Comparison of ENCODE assay signal across 17 cellular contexts in genomic region chr11:9176136-9176535, GRCh38.
DNase-seq lines count a peak whose midpoint lies in the region; ATAC-seq and TF ChIP-seq lines count a peak whose summit lies in the region.
"Had no signal": no experiment of that assay in that cellular context is flagged by ENCODE, and none has a peak within 500 bp of the region (broad histone marks: within the 10 kb centered on the region; RNA-seq: fewer than 3 reads in every experiment).

No MANE protein-coding gene starts in this region.

- no peak for TF ChIP-seq RAD21 in SK-N-SH (IDR thresholded peaks at IDR 0.05; ENCODE audit: low read length)

- in situ Hi-C loops in G401 (cut with HindIII; ENCODE audit: low sequenced_read_pairs), result no loop called here

- no peak overlapping the region for H3K4me3 Mint-ChIP-seq in activated CD8-positive, alpha-beta T cell treated with anti-CD3 and anti-CD28 coated beads, Interleukin-2, amount 10 ng/mL, durations not matched to agents 7 days and 5 days
- no peak overlapping the region for H3K4me3 Mint-ChIP-seq in activated CD8-positive, alpha-beta T cell treated with anti-CD3 and anti-CD28 coated beads for 36 hours
- no peak overlapping the region for H3K4me3 Mint-ChIP-seq in neural progenitor cell

- peaks cover 74% of the 10 kb centered on the region for H3K36me3 Mint-ChIP-seq in activated CD8-positive, alpha-beta T cell treated with anti-CD3 and anti-CD28 coated beads, Interleukin-2, amount 10 ng/mL, durations not matched to agents 7 days and 5 days (ENCODE audit: low read depth)
- peaks cover 61% of the 10 kb centered on the region for H3K36me3 Mint-ChIP-seq in activated CD8-positive, alpha-beta T cell treated with anti-CD3 and anti-CD28 coated beads for 36 hours (ENCODE audit: low read depth)
- peaks cover 54% of the 10 kb centered on the region for H3K36me3 Mint-ChIP-seq in neural progenitor cell

- peaks cover 8% of the 10 kb centered on the region for H3K4me1 Mint-ChIP-seq in activated CD8-positive, alpha-beta T cell treated with anti-CD3 and anti-CD28 coated beads, Interleukin-2, amount 10 ng/mL, durations not matched to agents 7 days and 5 days (ENCODE audit: low read depth)
- H3K4me1 Mint-ChIP-seq in activated CD8-positive, alpha-beta T cell treated with anti-CD3 and anti-CD28 coated beads for 36 hours (ENCODE audit: low read depth), result peaks cover 11% of the 10 kb centered on the region
- H3K4me1 Mint-ChIP-seq in neural progenitor cell, result peaks cover 11% of the 10 kb centered on the region

- peaks cover 0 to 14% of the 10 kb centered on the region in 2 experiments; a peak in 2 of 4 replicates for H3K4me1 ChIP-seq in SK-N-SH (ENCODE audit: control insufficient read depth in 1 of 2, insufficient read depth in 2 of 2, low read depth in 1 of 2, low read length in 1 of 2)
- H3K4me1 ChIP-seq in neural progenitor cell, result peaks cover 17% of the 10 kb centered on the region

- no peaks in the 10 kb centered on the region for H3K27me3 Mint-ChIP-seq in activated CD8-positive, alpha-beta T cell treated with anti-CD3 and anti-CD28 coated beads, Interleukin-2, amount 10 ng/mL, durations not matched to agents 7 days and 5 days (ENCODE audit: low read depth)
- no peaks in the 10 kb centered on the region for H3K27me3 Mint-ChIP-seq in activated CD8-positive, alpha-beta T cell treated with anti-CD3 and anti-CD28 coated beads for 36 hours
- H3K27me3 Mint-ChIP-seq in neural progenitor cell (ENCODE audit: insufficient read depth, low read depth), result no peaks in the 10 kb centered on the region

- ATAC-seq in activated CD8-positive, alpha-beta T cell treated with anti-CD3 and anti-CD28 coated beads, Interleukin-2, amount 10 ng/mL, durations not matched to agents 7 days and 5 days, result no peak
- no peak for ATAC-seq in activated CD8-positive, alpha-beta T cell treated with anti-CD3 and anti-CD28 coated beads for 36 hours
- ATAC-seq in GM21737 (IDR thresholded peaks at IDR 0.05; ENCODE audit: unreplicated experiment) (no peak), HG03460 (IDR thresholded peaks at IDR 0.05; ENCODE audit: unreplicated experiment) (no peak)
- ATAC-seq: PC-3 had no signal

- TF ChIP-seq CTCF in activated CD8-positive, alpha-beta T cell treated with anti-CD3 and anti-CD28 coated beads for 36 hours (IDR thresholded peaks at IDR 0.05), result no peak
- TF ChIP-seq CTCF in SK-N-SH (IDR thresholded peaks at IDR 0.05) (no peak), neural progenitor cell (IDR thresholded peaks at IDR 0.05) (no peak)

- H3K4me2 ChIP-seq in SK-N-SH (no peak overlapping the region), neural progenitor cell (no peak overlapping the region)

- H3K9ac ChIP-seq in SK-N-SH, result no peak overlapping the region
- H3K9ac ChIP-seq in neural progenitor cell, result no peak overlapping the region

- H3K9me2 ChIP-seq in SK-N-SH, result no peaks in the 10 kb centered on the region

- H3K79me2 ChIP-seq in SK-N-SH (ENCODE audit: insufficient read depth), result peaks cover 42% of the 10 kb centered on the region
- peaks cover 29% of the 10 kb centered on the region for H3K79me2 ChIP-seq in neural progenitor cell (ENCODE audit: low read depth)

- CTCF ChIA-PET in activated CD8-positive, alpha-beta T cell treated with anti-CD3 and anti-CD28 coated beads, Interleukin-2, amount 10 ng/mL, durations not matched to agents 7 days and 5 days (lab: Charles Lee), result interaction anchor here (1.5 kb wide), 1 partner anchor 330 kb away, joined by 4 read pairs; no protein-coding TSS in a partner anchor
- CTCF ChIA-PET in activated CD8-positive, alpha-beta T cell treated with anti-CD3 and anti-CD28 coated beads for 36 hours (lab: Charles Lee), result interaction anchor here (0.8 to 1.3 kb wide), 3 partner anchors 12 to 81 kb away, joined by 3 to 6 read pairs (median 4); no protein-coding TSS in a partner anchor
- CTCF ChIA-PET in SK-N-SH (lab: Yijun Ruan, JAX), result interaction anchor here (0.8 to 2.2 kb wide), 3 partner anchors 11 to 331 kb away, joined by 3 to 5 read pairs (median 4); no protein-coding TSS in a partner anchor

- H4K20me1 ChIP-seq in SK-N-SH (ENCODE audit: insufficient read depth) (no peaks in the 10 kb centered on the region), neural progenitor cell (ENCODE audit: low read depth) (peaks cover 20% of the 10 kb centered on the region)

- no peaks in the 10 kb centered on the region for H3K9me3 ChIP-seq in SK-N-SH
- H3K9me3 ChIP-seq in neural progenitor cell (ENCODE audit: low read depth), result no peaks in the 10 kb centered on the region

- DNase-seq in activated CD8-positive, alpha-beta T cell treated with anti-CD3 and anti-CD28 coated beads, Interleukin-2, amount 10 ng/mL, durations not matched to agents 7 days and 5 days, result no peak
- no peak for DNase-seq in activated CD8-positive, alpha-beta T cell treated with anti-CD3 and anti-CD28 coated beads for 36 hours
- DNase-seq in G401 (ENCODE audit: low spot score) (peak; percentile 59), SK-N-SH (no peak), neural progenitor cell (ENCODE audit: low spot score) (no peak), superior temporal gyrus (ENCODE audit: extremely low spot score) (no peak)
- DNase-seq: 8988T, DMS79 treated with DMSO at 0.1 percent for 48 hours, GF-D8, HCEC 1CT, NCI-H187 treated with DMSO at 0.1 percent for 48 hours, NCI-H774, PC-3 had no signal

- H2AFZ ChIP-seq in SK-N-SH (ENCODE audit: low read depth) (no peak overlapping the region), neural progenitor cell (replicated peaks) (no peak overlapping the region)

- H3K9me3 Mint-ChIP-seq in activated CD8-positive, alpha-beta T cell treated with anti-CD3 and anti-CD28 coated beads, Interleukin-2, amount 10 ng/mL, durations not matched to agents 7 days and 5 days (ENCODE audit: insufficient read depth), result no peaks in the 10 kb centered on the region
- no peaks in the 10 kb centered on the region for H3K9me3 Mint-ChIP-seq in activated CD8-positive, alpha-beta T cell treated with anti-CD3 and anti-CD28 coated beads for 36 hours
- no peaks in the 10 kb centered on the region for H3K9me3 Mint-ChIP-seq in neural progenitor cell

- H3K36me3 ChIP-seq in SK-N-SH (replicated peaks in 1 of 2; ENCODE audit: control insufficient read depth in 1 of 2, insufficient read depth in 2 of 2, low read length in 1 of 2), result peaks cover 22 to 68% of the 10 kb centered on the region in 2 experiments
- peaks cover 18% of the 10 kb centered on the region for H3K36me3 ChIP-seq in neural progenitor cell

- H3K27ac ChIP-seq in SK-N-SH (ENCODE audit: low read depth in 2 of 2, low read length in 1 of 2) (peak overlapping the region in 1 of 2 experiments; percentile 21; a peak in 2 of 4 replicates), neural progenitor cell (peak overlapping the region; percentile 5)
- H3K27ac ChIP-seq: HL-60, RWPE1 had no signal

- H3K27ac Mint-ChIP-seq in activated CD8-positive, alpha-beta T cell treated with anti-CD3 and anti-CD28 coated beads, Interleukin-2, amount 10 ng/mL, durations not matched to agents 7 days and 5 days, result peak overlapping the region; percentile 44
- H3K27ac Mint-ChIP-seq in activated CD8-positive, alpha-beta T cell treated with anti-CD3 and anti-CD28 coated beads for 36 hours, result no peak overlapping the region
- no peak overlapping the region for H3K27ac Mint-ChIP-seq in neural progenitor cell

- no peaks in the 10 kb centered on the region for H3K27me3 ChIP-seq in SK-N-SH (ENCODE audit: insufficient read depth)
- no peaks in the 10 kb centered on the region for H3K27me3 ChIP-seq in neural progenitor cell

- intact Hi-C loops in activated CD8-positive, alpha-beta T cell treated with anti-CD3 and anti-CD28 coated beads for 36 hours (cut with micrococcal nuclease), result loop anchor here (10.0 kb wide), 1 partner anchor 89 kb away; the partner anchor contains the start of gene DENND5A

- TF ChIP-seq EP300 in SK-N-SH (IDR thresholded peaks at IDR 0.05; ENCODE audit: borderline replicate concordance in 1 of 2, low read depth in 1 of 2, low read length in 1 of 2), result no peak

- H3K4me3 ChIP-seq in SK-N-SH (ENCODE audit: low read depth in 2 of 2, low read length in 1 of 2) (no peak overlapping the region), neural progenitor cell (no peak overlapping the region)

- H3F3A ChIP-seq in SK-N-SH (replicated peaks; ENCODE audit: insufficient read depth) (peaks cover 21% of the 10 kb centered on the region), neural progenitor cell (ENCODE audit: low read depth) (peaks cover 30% of the 10 kb centered on the region)

- POLR2A ChIA-PET in activated CD8-positive, alpha-beta T cell treated with anti-CD3 and anti-CD28 coated beads, Interleukin-2, amount 10 ng/mL, durations not matched to agents 7 days and 5 days (lab: Charles Lee), result no interaction called here
- POLR2A ChIA-PET in activated CD8-positive, alpha-beta T cell treated with anti-CD3 and anti-CD28 coated beads for 36 hours (lab: Charles Lee), result interaction anchor here (1.2 kb wide), 1 partner anchor 33 kb away, joined by 4 read pairs; no protein-coding TSS in a partner anchor
- POLR2A ChIA-PET in SK-N-SH (lab: Yijun Ruan, JAX), result no interaction called here

TF ChIP-seq in SK-N-SH, 30 proteins besides CTCF, POLR2A, EP300 and RAD21:
- TF ChIP-seq NFIC (IDR thresholded peaks at IDR 0.05; ENCODE audit: borderline replicate concordance) (peak; percentile 8; the same call in 1 of the 2 replicates), ELF1 (IDR thresholded peaks at IDR 0.05) (no peak), MEF2A (IDR thresholded peaks at IDR 0.05; ENCODE audit: borderline replicate concordance, low read depth) (no peak), RXRA (IDR thresholded peaks at IDR 0.05; ENCODE audit: borderline replicate concordance, low read depth) (no peak), YY1 (IDR thresholded peaks at IDR 0.05; ENCODE audit: low read depth) (no peak), USF2 (IDR thresholded peaks at IDR 0.05; ENCODE audit: borderline replicate concordance, low read depth, low read length) (no peak), TCF12 (IDR thresholded peaks at IDR 0.05) (peak; percentile 15; the same call in 1 of the 2 replicates), TAF1 (IDR thresholded peaks at IDR 0.05; ENCODE audit: borderline replicate concordance, low read depth, low read length) (no peak), JUND (IDR thresholded peaks at IDR 0.05) (no peak), RFX5 (IDR thresholded peaks at IDR 0.05; ENCODE audit: low read length) (no peak), FOSL2 (IDR thresholded peaks at IDR 0.05; ENCODE audit: borderline replicate concordance, low read depth) (no peak), MXI1 (IDR thresholded peaks at IDR 0.05; ENCODE audit: low read depth, low read length) (no peak)
